In the genomic region with DNA sequence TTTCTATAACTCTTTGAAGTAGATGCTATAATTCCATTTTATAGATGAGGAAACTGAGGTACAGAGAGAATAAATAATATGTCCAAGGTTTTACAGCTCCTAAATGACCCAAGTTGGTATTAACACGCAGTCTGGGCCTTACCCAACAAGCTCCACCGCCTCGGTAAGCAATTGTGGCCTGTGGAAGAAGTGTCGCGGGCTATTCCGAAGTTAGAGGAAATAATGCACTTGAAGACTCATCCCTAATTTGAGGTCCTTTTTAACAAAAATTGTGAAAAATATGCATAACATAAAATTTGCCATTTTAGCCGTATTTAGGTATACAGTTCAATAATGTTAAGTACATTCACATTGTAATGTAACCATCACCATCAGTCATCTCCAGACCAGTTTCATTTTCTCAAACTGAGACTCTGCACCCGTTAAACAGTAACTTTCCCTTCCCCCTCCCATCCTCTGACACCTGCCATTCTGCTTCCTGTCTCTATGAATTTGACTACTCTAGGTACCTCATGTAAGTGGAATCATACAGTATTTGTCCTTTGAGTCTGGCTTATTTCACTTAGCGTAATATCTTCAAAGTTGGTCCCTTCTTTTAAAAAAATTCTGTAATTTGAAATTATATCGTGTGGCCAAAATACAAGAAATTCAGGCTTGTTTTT, we compare ENCODE assay signal across 11 cellular contexts. TPM values are rescaled to one million over a fixed set of nuclear protein-coding genes. Genes with fewer than 3 reads are reported as not detected.
DNase-seq lines count a peak whose midpoint lies in the region; ATAC-seq and TF ChIP-seq lines count a peak whose summit lies in the region.
"Had no signal": no experiment of that assay in that cellular context is flagged by ENCODE, and none has a peak within 500 bp of the region (broad histone marks: within the 10 kb centered on the region; RNA-seq: fewer than 3 reads in every experiment).

No MANE protein-coding gene starts in this region.

- H3K36me3 ChIP-seq in left ventricle myocardium inferior = peaks cover 97% of the 10 kb centered on the region
- H3K36me3 ChIP-seq in transverse colon = peaks cover 0 to 89% (median 43%) of the 10 kb centered on the region in 4 donors
- peaks cover 5% of the 10 kb centered on the region for H3K36me3 ChIP-seq in breast epithelium

- H3K4me1 Mint-ChIP-seq in activated naive CD8-positive, alpha-beta T cell treated with anti-CD3 and anti-CD28 coated beads for 36 hours = peaks cover 20% of the 10 kb centered on the region

- in situ Hi-C loops in transverse colon (cut with MboI; ENCODE audit: low pct_ligation_motif_present in 1 of 4, low pct_unique_long_range_greater_than_20kb in 1 of 4, low sequenced_read_pairs in 3 of 4) = no loop called here

- peak; percentile 91 for DNase-seq in GM12865 (ENCODE audit: low read depth)
- peak; percentile 26 for DNase-seq in activated naive CD8-positive, alpha-beta T cell treated with anti-CD3 and anti-CD28 coated beads for 36 hours
- DNase-seq in left ventricle myocardium inferior = no peak
- no peak for DNase-seq in transverse colon
- DNase-seq in breast epithelium (ENCODE audit: low spot score in 2 of 2) = no peak
- no peak for DNase-seq in SIG-M5 treated with dmso at 0.1 percent for 504 hours (lab: John Stamatoyannopoulos, UW; ENCODE audit: unreplicated experiment)
- DNase-seq: EL, left cardiac atrium had no signal

- H3K4me3 Mint-ChIP-seq in activated naive CD8-positive, alpha-beta T cell treated with anti-CD3 and anti-CD28 coated beads for 36 hours = no peak overlapping the region

- TF ChIP-seq POLR2A in transverse colon (IDR thresholded peaks at IDR 0.05) (no peak), breast epithelium (IDR thresholded peaks at IDR 0.05) (no peak)

- ATAC-seq in GM19438 (IDR thresholded peaks at IDR 0.05; ENCODE audit: low read depth, unreplicated experiment) (peak; percentile 69), HG03095 (IDR thresholded peaks at IDR 0.05; ENCODE audit: unreplicated experiment) (peak; percentile 72)
- ATAC-seq: left cardiac atrium had no signal

- H3K9me3 ChIP-seq in left ventricle myocardium inferior (replicated peaks) (peaks cover 3% of the 10 kb centered on the region), transverse colon (no peaks in the 10 kb centered on the region), breast epithelium (no peaks in the 10 kb centered on the region)
- H3K9me3 ChIP-seq: Peyer's patch had no signal

- H3K4me3 ChIP-seq in GM12865 (ENCODE audit: low read depth, low read length) (peak overlapping the region; percentile 34), left ventricle myocardium inferior (no peak overlapping the region), transverse colon (no peak overlapping the region), breast epithelium (no peak overlapping the region)
- H3K4me3 ChIP-seq: Peyer's patch had no signal

- no peak for TF ChIP-seq EP300 in transverse colon (IDR thresholded peaks at IDR 0.05; ENCODE audit: low read depth)

- H3K27ac ChIP-seq in left ventricle myocardium inferior (replicated peaks) (no peak overlapping the region), transverse colon (no peak overlapping the region), breast epithelium (no peak overlapping the region)

- H3K4me1 ChIP-seq in left ventricle myocardium inferior = peaks cover 23% of the 10 kb centered on the region
- no peaks in the 10 kb centered on the region for H3K4me1 ChIP-seq in transverse colon
- no peaks in the 10 kb centered on the region for H3K4me1 ChIP-seq in breast epithelium

- peak overlapping the region; percentile 62 for H3K27ac Mint-ChIP-seq in activated naive CD8-positive, alpha-beta T cell treated with anti-CD3 and anti-CD28 coated beads for 36 hours

- intact Hi-C loops in left ventricle myocardium inferior (cut with micrococcal nuclease) = no loop called here
- intact Hi-C loops in transverse colon (cut with DNase I; ENCODE audit: low total_unique reads) = no loop called here
- intact Hi-C loops in breast epithelium (cut with DNase I; ENCODE audit: low total_unique reads) = no loop called here

- H3K27me3 Mint-ChIP-seq in activated naive CD8-positive, alpha-beta T cell treated with anti-CD3 and anti-CD28 coated beads for 36 hours = no peaks in the 10 kb centered on the region

- no peaks in the 10 kb centered on the region for H3K9me3 Mint-ChIP-seq in activated naive CD8-positive, alpha-beta T cell treated with anti-CD3 and anti-CD28 coated beads for 36 hours

- TF ChIP-seq CTCF in GM12865 (IDR thresholded peaks at IDR 0.05; ENCODE audit: insufficient read depth, low read depth, low read length, missing control alignments) = no peak
- no peak for TF ChIP-seq CTCF in left ventricle myocardium inferior (IDR thresholded peaks at IDR 0.05; ENCODE audit: borderline replicate concordance)
- no peak for TF ChIP-seq CTCF in transverse colon (IDR thresholded peaks at IDR 0.05)
- TF ChIP-seq CTCF in breast epithelium (IDR thresholded peaks at IDR 0.05) = no peak

- H3K36me3 Mint-ChIP-seq in activated naive CD8-positive, alpha-beta T cell treated with anti-CD3 and anti-CD28 coated beads for 36 hours = peaks cover 55% of the 10 kb centered on the region

- H3K27me3 ChIP-seq in left ventricle myocardium inferior (ENCODE audit: low read depth) (no peaks in the 10 kb centered on the region), transverse colon (no peaks in the 10 kb centered on the region), breast epithelium (no peaks in the 10 kb centered on the region)
- H3K27me3 ChIP-seq: Peyer's patch had no signal

- WGBS in transverse colon (ENCODE audit: low coverage in 1 of 2), 2 donors = 60 to 74% methylated on average over 7 to 10 of the region's 10 CpGs

RNA-seq across cellular contexts. Expression of gene IDH3A, which starts 18.2 kb away (rescaled TPM):
- 100 to 1,000 TPM; 149 to 150 TPM for total RNA-seq in activated naive CD8-positive, alpha-beta T cell treated with anti-CD3 and anti-CD28 coated beads for 36 hours
- total RNA-seq in left ventricle myocardium inferior (465 TPM), transverse colon (100 to 1,000 TPM; 149 to 369 (median 166) TPM), breast epithelium (10 to 100 TPM; 44.2 to 63.2 (median 52.0) TPM)

RNA-seq across cellular contexts. Expression of gene CIB2, which starts 36.1 kb away (rescaled TPM):
- total RNA-seq in activated naive CD8-positive, alpha-beta T cell treated with anti-CD3 and anti-CD28 coated beads for 36 hours = 1 to 10 TPM; 1.8 to 1.9 TPM
- total RNA-seq in left ventricle myocardium inferior = 26.1 TPM
- 10 to 100 TPM in 2 of 4 donors, 1 to 10 TPM in 2; 8.4 to 19.5 (median 9.5) TPM for total RNA-seq in transverse colon
- total RNA-seq in breast epithelium = 1 to 10 TPM; 2.9 to 5.8 (median 4.9) TPM

Comparison
In these comparisons a context has a peak if more than half of its experiments do, and no peak if none do; other contexts are left out.
1. DNase-seq: peak in GM12865 (single experiment) and activated naive CD8-positive, alpha-beta T cell treated with anti-CD3 and anti-CD28 coated beads for 36 hours (single experiment); none in left ventricle myocardium inferior (single experiment), transverse colon (single experiment), breast epithelium (0 of 2) and SIG-M5 treated with dmso at 0.1 percent for 504 hours (single experiment).